ENCODE assay signal across 7 cellular contexts in the genomic region with DNA sequence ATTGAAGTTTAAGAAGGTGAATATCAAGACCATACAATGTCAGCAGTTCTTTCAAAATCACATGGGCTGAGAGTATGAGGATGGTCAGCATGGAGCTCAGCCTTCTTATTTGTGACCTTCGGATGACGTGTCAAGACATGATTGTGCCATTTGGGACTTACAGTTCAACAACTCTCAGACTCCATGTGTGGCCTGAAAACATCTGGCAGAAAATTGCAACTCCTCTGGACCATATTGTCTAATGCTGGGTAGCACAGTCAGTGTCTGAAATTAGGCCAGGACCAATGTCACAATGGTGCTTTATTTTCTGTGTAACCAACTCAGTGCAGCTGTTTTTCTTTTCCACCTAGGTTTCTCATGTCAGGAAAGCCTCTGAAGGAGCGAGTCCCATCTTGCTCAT.
"Had no signal": no experiment of that assay in that cellular context is flagged by ENCODE, and none has a peak within 500 bp of the region (broad histone marks: within the 10 kb centered on the region; RNA-seq: fewer than 3 reads in every experiment).

No MANE protein-coding gene starts in this region.

- DNase-seq: GDM1, GF-D8 had no signal

- FAIRE-seq: G401.6, GM12878, GM12891, GM12892, GM18507 had no signal

- ATAC-seq: GM12878 had no signal

- H3K4me3 ChIP-seq: GM12878 had no signal
